1 cellular context compared by ENCODE assay signal in the genomic region with DNA sequence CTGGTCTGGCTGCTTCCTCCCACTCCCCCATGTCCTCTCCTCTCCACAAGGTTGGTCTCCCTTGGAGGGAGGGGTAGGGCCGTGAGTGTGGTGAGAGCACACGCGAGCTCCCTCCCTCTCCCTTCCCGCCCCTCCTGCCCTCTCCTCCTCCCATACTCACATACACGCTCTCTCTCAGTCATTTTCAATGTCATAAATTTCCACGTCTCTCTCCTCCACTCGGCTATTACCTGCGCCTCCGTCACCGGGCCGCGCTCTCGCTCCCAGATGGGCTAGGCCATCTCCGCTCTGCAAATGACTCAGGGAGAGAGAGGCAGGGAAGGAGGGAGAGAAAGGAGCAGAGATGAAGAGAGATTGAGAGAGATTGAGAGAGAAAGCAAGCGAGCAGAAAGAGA.
A peak's percentile ranks its signal among the peaks of the same experiment; 100 is the strongest.
TF ChIP-seq lines count a peak whose summit lies in the region.

No MANE protein-coding gene starts in this region.

TF ChIP-seq in H1, 55 proteins besides CTCF, POLR2A, EP300 and RAD21:
- TF ChIP-seq ZNF274 (IDR thresholded peaks at IDR 0.05; ENCODE audit: borderline replicate concordance, extremely low read depth, low read length) (no peak), RBBP5 (IDR thresholded peaks at IDR 0.05; ENCODE audit: borderline replicate concordance, low read depth, low read length) (no peak), CHD1 (IDR thresholded peaks at IDR 0.05; ENCODE audit: low read depth, low read length) (no peak), NRF1 (IDR thresholded peaks at IDR 0.05; ENCODE audit: low read depth, low read length) (no peak), YY1 (IDR thresholded peaks at IDR 0.05; ENCODE audit: low read depth, low read length) (no peak), SRF (IDR thresholded peaks at IDR 0.05; ENCODE audit: low read depth, low read length) (no peak), SUZ12 (IDR thresholded peaks at IDR 0.05; ENCODE audit: low read length) (peak; percentile 54; the same call in 1 of the 2 replicates)
- TF ChIP-seq, protein P1, sequence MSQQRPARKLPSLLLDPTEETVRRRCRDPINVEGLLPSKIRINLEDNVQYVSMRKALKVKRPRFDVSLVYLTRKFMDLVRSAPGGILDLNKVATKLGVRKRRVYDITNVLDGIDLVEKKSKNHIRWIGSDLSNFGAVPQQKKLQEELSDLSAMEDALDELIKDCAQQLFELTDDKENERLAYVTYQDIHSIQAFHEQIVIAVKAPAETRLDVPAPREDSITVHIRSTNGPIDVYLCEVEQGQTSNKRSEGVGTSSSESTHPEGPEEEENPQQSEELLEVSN (IDR thresholded peaks at IDR 0.05), result no peak
